ENCODE assay signal across 8 cellular contexts in the genomic region with DNA sequence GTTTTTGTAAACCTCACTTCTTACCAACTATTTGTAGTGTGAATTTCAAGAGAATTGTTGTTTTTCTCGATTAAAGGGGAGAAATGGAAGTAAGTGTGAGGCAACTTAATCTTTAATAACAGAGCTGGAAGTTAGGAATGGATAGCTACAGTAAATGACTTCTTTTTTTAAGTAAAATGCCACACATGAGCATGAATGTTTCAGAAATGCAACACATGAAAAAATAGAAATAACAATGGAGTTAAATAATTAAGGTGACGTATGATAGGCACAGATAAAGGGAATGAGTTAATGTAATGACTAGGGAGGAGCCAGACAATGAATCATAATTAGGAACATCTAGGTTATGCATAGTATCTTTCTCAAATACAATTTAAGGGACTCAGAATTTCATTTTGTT. TPM values are rescaled to one million over a fixed set of nuclear protein-coding genes. Genes with fewer than 3 reads are reported as not detected.
A peak's percentile ranks its signal among the peaks of the same experiment; 100 is the strongest.
DNase-seq lines count a peak whose midpoint lies in the region; ATAC-seq and TF ChIP-seq lines count a peak whose summit lies in the region.

No MANE protein-coding gene starts in this region.

- H3K79me2 ChIP-seq in SK-N-SH (ENCODE audit: insufficient read depth): peaks cover 48% of the 10 kb centered on the region

- no peaks in the 10 kb centered on the region for H3K27me3 Mint-ChIP-seq in stimulated activated memory B cell treated with anti-CD40 and anti-IgM and Interleukin-4, amounts not matched to agents 10 μg/mL and 1 μg/mL and 100 μg/mL, for 72 hours

- H3K36me3 ChIP-seq in SK-N-SH (replicated peaks in 1 of 2; ENCODE audit: control insufficient read depth in 1 of 2, insufficient read depth in 2 of 2, low read length in 1 of 2) (no peaks in the 10 kb centered on the region), RWPE2 (ENCODE audit: low read depth) (no peaks in the 10 kb centered on the region; the same call in 1 of the 2 replicates)

- H3K27ac ChIP-seq in SK-N-SH (ENCODE audit: low read depth in 2 of 2, low read length in 1 of 2) (peak overlapping the region in 1 of 2 experiments; percentile 12; a peak in 1 of 4 replicates), RWPE2 (ENCODE audit: poor library complexity, severe bottlenecking) (peak overlapping the region; percentile 76)

- no peaks in the 10 kb centered on the region for H3K9me3 ChIP-seq in SK-N-SH
- no peaks in the 10 kb centered on the region for H3K9me3 ChIP-seq in RWPE2 (ENCODE audit: severe bottlenecking)

- H3K4me2 ChIP-seq in SK-N-SH: peak overlapping the region; percentile 80

- H3K27ac Mint-ChIP-seq in stimulated activated memory B cell treated with anti-CD40 and anti-IgM and Interleukin-4, amounts not matched to agents 10 μg/mL and 1 μg/mL and 100 μg/mL, for 72 hours: peak overlapping the region; percentile 95

- TF ChIP-seq EP300 in SK-N-SH (IDR thresholded peaks at IDR 0.05; ENCODE audit: borderline replicate concordance in 1 of 2, low read depth in 1 of 2, low read length in 1 of 2): no peak

- no peak overlapping the region for H3K4me3 ChIP-seq in SK-N-SH (ENCODE audit: low read depth in 2 of 2, low read length in 1 of 2)
- peak overlapping the region; percentile 82 for H3K4me3 ChIP-seq in RWPE2 (ENCODE audit: severe bottlenecking)
- peak overlapping the region; percentile 22 for H3K4me3 ChIP-seq in epithelial cell of proximal tubule (ENCODE audit: low read depth, low read length)

- H2AFZ ChIP-seq in SK-N-SH (ENCODE audit: low read depth): peak overlapping the region; percentile 54

- no peaks in the 10 kb centered on the region for H3K9me2 ChIP-seq in SK-N-SH

- ATAC-seq in SK-N-SH treated with all-trans-retinoic acid at 6 μM for 48 hours: no peak
- ATAC-seq in RWPE2 (ENCODE audit: low read depth): 0 out of 3 replicates have a peak, but pooled peaks have one; percentile 20
- ATAC-seq in stimulated activated memory B cell treated with anti-CD40 and anti-IgM and Interleukin-4, amounts not matched to agents 10 μg/mL and 1 μg/mL and 100 μg/mL, for 72 hours: no peak
- no peak for ATAC-seq in HG02588 (IDR thresholded peaks at IDR 0.05; ENCODE audit: unreplicated experiment)

- POLR2A ChIA-PET in SK-N-SH (lab: Yijun Ruan, JAX): no interaction called here

- peaks cover 8% of the 10 kb centered on the region for H3F3A ChIP-seq in SK-N-SH (replicated peaks; ENCODE audit: insufficient read depth)

- DNase-seq in SK-N-SH (no peak), RWPE2 (ENCODE audit: low spot score) (no peak), epithelial cell of proximal tubule (ENCODE audit: low read depth) (no peak), NCI-H748 treated with DMSO at 0.1 percent for 48 hours (lab: John Stamatoyannopoulos, UW) (no peak)
- no peak for DNase-seq in activated effector memory CD4-positive, alpha-beta T cell treated with Interleukin-2 at 50 U/mL for 16 hours

- H3K36me3 Mint-ChIP-seq in stimulated activated memory B cell treated with anti-CD40 and anti-IgM and Interleukin-4, amounts not matched to agents 10 μg/mL and 1 μg/mL and 100 μg/mL, for 72 hours: peaks cover 76% of the 10 kb centered on the region

- H4K20me1 ChIP-seq in SK-N-SH (ENCODE audit: insufficient read depth): 0 out of 2 replicates have a peak, but pooled peaks cover 4% of the 10 kb centered on the region

- CTCF ChIA-PET in SK-N-SH (lab: Yijun Ruan, JAX): no interaction called here

- H3K27me3 ChIP-seq in SK-N-SH (ENCODE audit: insufficient read depth) (no peaks in the 10 kb centered on the region), RWPE2 (ENCODE audit: insufficient read depth, poor library complexity, severe bottlenecking) (no peaks in the 10 kb centered on the region)

- H3K4me3 Mint-ChIP-seq in stimulated activated memory B cell treated with anti-CD40 and anti-IgM and Interleukin-4, amounts not matched to agents 10 μg/mL and 1 μg/mL and 100 μg/mL, for 72 hours: peak overlapping the region; percentile 94

- H3K4me1 Mint-ChIP-seq in stimulated activated memory B cell treated with anti-CD40 and anti-IgM and Interleukin-4, amounts not matched to agents 10 μg/mL and 1 μg/mL and 100 μg/mL, for 72 hours: peaks cover 38% of the 10 kb centered on the region

- TF ChIP-seq RAD21 in SK-N-SH (IDR thresholded peaks at IDR 0.05; ENCODE audit: low read length): no peak

- no peaks in the 10 kb centered on the region for H3K9me3 Mint-ChIP-seq in stimulated activated memory B cell treated with anti-CD40 and anti-IgM and Interleukin-4, amounts not matched to agents 10 μg/mL and 1 μg/mL and 100 μg/mL, for 72 hours

- peaks cover 4 to 19% of the 10 kb centered on the region in 2 experiments; a peak in 3 of 4 replicates for H3K4me1 ChIP-seq in SK-N-SH (ENCODE audit: control insufficient read depth in 1 of 2, insufficient read depth in 2 of 2, low read depth in 1 of 2, low read length in 1 of 2)
- peaks cover 31% of the 10 kb centered on the region for H3K4me1 ChIP-seq in RWPE2 (ENCODE audit: insufficient read depth, poor library complexity, severe bottlenecking)

- WGBS in SK-N-SH (ENCODE audit: low lambda C conversion rate): 46% methylated on average over 2 of the region's 2 CpGs

- no peak overlapping the region; the same call in 1 of the 2 replicates for H3K9ac ChIP-seq in SK-N-SH

- TF ChIP-seq CTCF in SK-N-SH (IDR thresholded peaks at IDR 0.05): no peak
- TF ChIP-seq CTCF in RWPE2 (IDR thresholded peaks at IDR 0.05; ENCODE audit: poor library complexity, severe bottlenecking): no peak
- no peak for TF ChIP-seq CTCF in epithelial cell of proximal tubule (conservative IDR thresholded peaks at IDR 0.05; ENCODE audit: low read depth, low read length)

TF ChIP-seq in SK-N-SH, 30 proteins besides CTCF, POLR2A, EP300 and RAD21:
- TF ChIP-seq ELF1 (IDR thresholded peaks at IDR 0.05) (no peak), TCF12 (IDR thresholded peaks at IDR 0.05) (no peak), MEF2A (IDR thresholded peaks at IDR 0.05; ENCODE audit: borderline replicate concordance, low read depth) (no peak), REST (IDR thresholded peaks at IDR 0.05; ENCODE audit: low read depth, low read length) (no peak), POLR2AphosphoS5 (IDR thresholded peaks at IDR 0.05; ENCODE audit: low read depth, low read length) (no peak), GATA2 (CRISPR knock-in tag; IDR thresholded peaks at IDR 0.05) (no peak)

TF ChIP-seq in SK-N-SH treated with all-trans-retinoic acid at 6 μM for 48 hours, 23 proteins besides CTCF, POLR2A, EP300 and RAD21:
- TF ChIP-seq ZNF70 (CRISPR knock-in tag; IDR thresholded peaks at IDR 0.05) (no peak), ZNF565 (CRISPR knock-in tag; conservative IDR thresholded peaks at IDR 0.05; ENCODE audit: low read depth) (no peak), GLIS3 (CRISPR knock-in tag; IDR thresholded peaks at IDR 0.05) (no peak), ZC3H10 (CRISPR knock-in tag; IDR thresholded peaks at IDR 0.05) (no peak), ZFP30 (CRISPR knock-in tag; IDR thresholded peaks at IDR 0.05) (no peak), POU6F1 (CRISPR knock-in tag; IDR thresholded peaks at IDR 0.05; ENCODE audit: borderline replicate concordance, low read depth) (no peak), CSDC2 (CRISPR knock-in tag; IDR thresholded peaks at IDR 0.05) (no peak), ZNF8 (CRISPR knock-in tag; IDR thresholded peaks at IDR 0.05) (no peak), SNAI2 (CRISPR knock-in tag; IDR thresholded peaks at IDR 0.05) (no peak), ESRRG (CRISPR knock-in tag; IDR thresholded peaks at IDR 0.05) (no peak), BACH2 (CRISPR knock-in tag; IDR thresholded peaks at IDR 0.05; ENCODE audit: borderline replicate concordance) (no peak)

RNA-seq across cellular contexts. Expression of gene REL, which starts 3.4 kb away (rescaled TPM):
- 0.59 and 0.96 TPM in 2 replicates for polyA plus RNA-seq in SK-N-SH (2012; rRNA removed)
- 0.75 and 0.82 TPM in 2 replicates for polyA plus RNA-seq in SK-N-SH (2012; cell fraction: cytosol; rRNA removed)
- polyA plus RNA-seq in SK-N-SH (2012; cell fraction: nucleus; rRNA removed): 1.2 and 1.6 TPM in 2 replicates
- total RNA-seq in epithelial cell of proximal tubule: 2.4 and 3.0 TPM in 2 replicates

Comparison
In these comparisons a context has a peak if more than half of its experiments do, and no peak if none do; other contexts are left out.
1. H3K4me3 ChIP-seq: peak in RWPE2 (single experiment) and epithelial cell of proximal tubule (single experiment); none in SK-N-SH (0 of 2).